1 cellular context compared by ENCODE assay signal in genomic region chr6:143555582-143555981, GRCh38.
TF ChIP-seq lines count a peak whose summit lies in the region.

No MANE protein-coding gene starts in this region.

TF ChIP-seq in GM23338, 12 proteins besides CTCF, POLR2A, EP300 and RAD21:
- TF ChIP-seq ZNF331 (CRISPR knock-in tag; IDR thresholded peaks at IDR 0.05; ENCODE audit: low read depth) (no peak), NANOG (IDR thresholded peaks at IDR 0.05; ENCODE audit: borderline replicate concordance) (no peak), EZH2 (IDR thresholded peaks at IDR 0.05; ENCODE audit: low read depth, unreplicated experiment) (no peak), REST (IDR thresholded peaks at IDR 0.05; ENCODE audit: unreplicated experiment) (no peak), JUNB (IDR thresholded peaks at IDR 0.05; ENCODE audit: unreplicated experiment) (no peak), EZH2phosphoT487 (IDR thresholded peaks at IDR 0.05; ENCODE audit: unreplicated experiment) (no peak), POLR2AphosphoS5 (IDR thresholded peaks at IDR 0.05; ENCODE audit: low read depth) (no peak)
TF ChIP-seq in GM23338: peak in this region for 0.
